11 cellular contexts compared by ENCODE assay signal in genomic region chr14:22489247-22489551, GRCh38.
DNase-seq lines count a peak whose midpoint lies in the region; ATAC-seq and TF ChIP-seq lines count a peak whose summit lies in the region.
"Had no signal": no experiment of that assay in that cellular context is flagged by ENCODE, and none has a peak within 500 bp of the region (broad histone marks: within the 10 kb centered on the region; RNA-seq: fewer than 3 reads in every experiment).

No MANE protein-coding gene starts in this region.

- no peaks in the 10 kb centered on the region for H3K27me3 ChIP-seq in CD4-positive, alpha-beta T cell (ENCODE audit: control insufficient read depth, insufficient read depth, low read length)
- no peaks in the 10 kb centered on the region for H3K27me3 ChIP-seq in WERI-Rb-1 (ENCODE audit: insufficient read depth, low read depth, severe bottlenecking)

- no peaks in the 10 kb centered on the region for H3K9me3 ChIP-seq in CD4-positive, alpha-beta T cell (ENCODE audit: control insufficient read depth, low read length)
- H3K9me3 ChIP-seq in WERI-Rb-1 (ENCODE audit: severe bottlenecking) = no peaks in the 10 kb centered on the region

- POLR2A ChIA-PET in CD4-positive, alpha-beta T cell (lab: Charles Lee) = interaction anchor here (1.3 to 25.0 kb wide), 5 partner anchors 12 to 72 kb away, joined by 5 to 412 read pairs (median 6); no protein-coding TSS in a partner anchor

- peak overlapping the region; percentile 93 for H3K27ac Mint-ChIP-seq in CD4-positive, alpha-beta T cell

- CTCF ChIA-PET in CD4-positive, alpha-beta T cell (lab: Charles Lee) = interaction anchor here (1.2 kb wide), 2 partner anchors 43 to 68 kb away, joined by 3 read pairs; no protein-coding TSS in a partner anchor

- intact Hi-C loops in CD4-positive, alpha-beta T cell (cut with DNase I, micrococcal nuclease) = no loop called here
- intact Hi-C loops in left ventricle myocardium superior (cut with micrococcal nuclease) = no loop called here
- intact Hi-C loops in head of caudate nucleus (cut with DNase I) = no loop called here

- no peak for ATAC-seq in CD4-positive, alpha-beta T cell (ENCODE audit: poor library complexity)
- ATAC-seq in left ventricle myocardium superior = peak; percentile 34

- TF ChIP-seq CTCF in CD4-positive, alpha-beta T cell (IDR thresholded peaks at IDR 0.05) = no peak
- TF ChIP-seq CTCF in GM12864 (IDR thresholded peaks at IDR 0.05; ENCODE audit: low read depth, low read length, missing control alignments) (no peak), WERI-Rb-1 (IDR thresholded peaks at IDR 0.05; ENCODE audit: low read depth, low read length) (no peak)

- no peaks in the 10 kb centered on the region for H3K9me3 Mint-ChIP-seq in CD4-positive, alpha-beta T cell

- peaks cover 50% of the 10 kb centered on the region for H3K4me1 Mint-ChIP-seq in CD4-positive, alpha-beta T cell (ENCODE audit: low read depth)

- H3K36me3 ChIP-seq in WERI-Rb-1 = no peaks in the 10 kb centered on the region

- H3K4me3 ChIP-seq in GM12864 (ENCODE audit: low read depth, low read length) (peak overlapping the region; percentile 48; the same call in 1 of the 2 replicates), WERI-Rb-1 (ENCODE audit: low read depth, low read length) (no peak overlapping the region)
- H3K4me3 ChIP-seq: PC-9 had no signal

- no peaks in the 10 kb centered on the region for H3K27me3 Mint-ChIP-seq in CD4-positive, alpha-beta T cell

- H3K4me3 Mint-ChIP-seq in CD4-positive, alpha-beta T cell = peak overlapping the region; percentile 95

- peaks cover 82% of the 10 kb centered on the region for H3K36me3 Mint-ChIP-seq in CD4-positive, alpha-beta T cell (ENCODE audit: low read depth)

- no peak for DNase-seq in CD4-positive, alpha-beta T cell
- DNase-seq in GM12864 (ENCODE audit: low read depth) = no peak
- peak; percentile 85 for DNase-seq in WERI-Rb-1
- peak; percentile 71 for DNase-seq in left ventricle myocardium superior
- no peak for DNase-seq in head of caudate nucleus
- DNase-seq in stimulated activated CD4-positive, alpha-beta T cell treated with anti-CD3 and anti-CD28 coated beads, Interleukin-2, amount 100 ng/mL, for 24 hours = no peak
- DNase-seq in HT-29 (ENCODE audit: low spot score) = no peak
- no peak for DNase-seq in H4 (ENCODE audit: low spot score)
- DNase-seq: foreskin fibroblast, PC-9, retina had no signal

- H3K27ac ChIP-seq in CD4-positive, alpha-beta T cell (ENCODE audit: low read depth, low read length) = peak overlapping the region; percentile 65
- H3K27ac ChIP-seq in WERI-Rb-1 = no peak overlapping the region
- H3K27ac ChIP-seq: PC-9 had no signal

Comparison
In these comparisons a context has a peak if more than half of its experiments do, and no peak if none do; other contexts are left out.
1. DNase-seq: peak in WERI-Rb-1 (single experiment) and left ventricle myocardium superior (single experiment); none in CD4-positive, alpha-beta T cell (0 of 10), GM12864 (single experiment), head of caudate nucleus (0 of 42), stimulated activated CD4-positive, alpha-beta T cell treated with anti-CD3 and anti-CD28 coated beads, Interleukin-2, amount 100 ng/mL, for 24 hours (0 of 2), HT-29 (single experiment) and H4 (single experiment).